ENCODE assay signal across 1 cellular context in genomic region chr14:74946659-74947281, GRCh38.
TF ChIP-seq lines count a peak whose summit lies in the region.

No MANE protein-coding gene starts in this region.

TF ChIP-seq in HCT116, 20 proteins besides CTCF, POLR2A, EP300 and RAD21 (continued from another document):
- TF ChIP-seq REST (IDR thresholded peaks at IDR 0.05; ENCODE audit: low read depth) (no peak), JUND (IDR thresholded peaks at IDR 0.05) (no peak), CEBPB (IDR thresholded peaks at IDR 0.05; ENCODE audit: low read depth) (no peak), EGR1 (IDR thresholded peaks at IDR 0.05; ENCODE audit: low read depth) (no peak)
